Comparison of ENCODE assay signal across 12 cellular contexts in genomic region chr20:23106271-23106851, GRCh38. TPM values are rescaled to one million over a fixed set of nuclear protein-coding genes. Genes with fewer than 3 reads are reported as not detected.
A peak's percentile ranks its signal among the peaks of the same experiment; 100 is the strongest.
DNase-seq lines count a peak whose midpoint lies in the region; ATAC-seq, FAIRE-seq and TF ChIP-seq lines count a peak whose summit lies in the region.
"Had no signal": no experiment of that assay in that cellular context is flagged by ENCODE, and none has a peak within 500 bp of the region (broad histone marks: within the 10 kb centered on the region; RNA-seq: fewer than 3 reads in every experiment).

No MANE protein-coding gene starts in this region.

- no peak for TF ChIP-seq EP300 in K562 (IDR thresholded peaks at IDR 0.05; ENCODE audit: low read length)

- TF ChIP-seq RAD21 in K562 (CRISPR knock-in tag; conservative IDR thresholded peaks at IDR 0.05 in 1 of 2, IDR thresholded peaks at IDR 0.05 in 1 of 2): no peak

- H4K20me1 ChIP-seq in K562 (replicated peaks; ENCODE audit: control insufficient read depth, insufficient read depth, low read length): no peaks in the 10 kb centered on the region

- TF ChIP-seq POLR2A in K562 (conservative IDR thresholded peaks at IDR 0.05) (no peak), GM12892 (IDR thresholded peaks at IDR 0.05; ENCODE audit: low read depth, low read length) (no peak)

- H3K27ac ChIP-seq in K562 (ENCODE audit: extremely low read depth, low read depth, low read length): no peak overlapping the region
- H3K27ac ChIP-seq in skin epidermis: peak overlapping the region in 13 of 21 experiments; percentile 14 to 74 (median 49)
- H3K27ac ChIP-seq: KMS-11, VCaP had no signal

- H3K4me3 Mint-ChIP-seq in T-helper 2 cell treated with Interferon-gamma antibody and Interleukin-4, amounts not matched to agents 5 μg/mL and 100 μg/mL, for 36 hours: no peak overlapping the region

- no peak for TF ChIP-seq CTCF in K562 (IDR thresholded peaks at IDR 0.05 in 2 of 3, conservative IDR thresholded peaks at IDR 0.05 in 1 of 3; ENCODE audit: insufficient read depth in 2 of 3, low read depth in 1 of 3, low read length in 3 of 3)

- in situ Hi-C loops in K562 (cut with MboI): no loop called here

- intact Hi-C loops in K562 (cut with micrococcal nuclease): no loop called here
- intact Hi-C loops in left ventricle myocardium superior (cut with micrococcal nuclease): no loop called here

- no peak overlapping the region for H3K27ac Mint-ChIP-seq in T-helper 2 cell treated with Interferon-gamma antibody and Interleukin-4, amounts not matched to agents 5 μg/mL and 100 μg/mL, for 36 hours

- no peaks in the 10 kb centered on the region for H3K36me3 Mint-ChIP-seq in T-helper 2 cell treated with Interferon-gamma antibody and Interleukin-4, amounts not matched to agents 5 μg/mL and 100 μg/mL, for 36 hours (ENCODE audit: low read depth)

- no peaks in the 10 kb centered on the region for H3K36me3 ChIP-seq in K562 (ENCODE audit: control insufficient read depth, insufficient read depth, low read length)

- no peaks in the 10 kb centered on the region for H3K9me3 ChIP-seq in K562 (replicated peaks; ENCODE audit: control insufficient read depth, insufficient read depth, low read depth, low read length)

- BruUV-seq in K562 (replicated peaks; lab: Mats Ljungman, UMichigan): no TSS peak

- CTCF ChIA-PET in K562 (lab: Yijun Ruan, JAX; ENCODE audit: low intra/inter-chr PET ratio): no interaction called here

- ATAC-seq in K562 (peak; percentile 54; the same call in 2 of the 3 replicates), left ventricle myocardium superior (peak; percentile 69), HG03039 (IDR thresholded peaks at IDR 0.05; ENCODE audit: unreplicated experiment) (no peak)

- no peak overlapping the region for H3K4me2 ChIP-seq in K562 (ENCODE audit: insufficient read depth, low read length)
- H3K4me2 ChIP-seq: KMS-11 had no signal

- no peaks in the 10 kb centered on the region for H3K9me3 Mint-ChIP-seq in T-helper 2 cell treated with Interferon-gamma antibody and Interleukin-4, amounts not matched to agents 5 μg/mL and 100 μg/mL, for 36 hours

- H3K79me2 ChIP-seq in K562 (ENCODE audit: control insufficient read depth, insufficient read depth, low read length): no peaks in the 10 kb centered on the region

- H3K4me1 ChIP-seq in K562 (replicated peaks in 1 of 2; ENCODE audit: control insufficient read depth in 2 of 2, insufficient read depth in 2 of 2, low read length in 2 of 2): peaks cover 0 to 2% of the 10 kb centered on the region in 2 experiments; a peak in 2 of 5 replicates

- H3K4me1 Mint-ChIP-seq in T-helper 2 cell treated with Interferon-gamma antibody and Interleukin-4, amounts not matched to agents 5 μg/mL and 100 μg/mL, for 36 hours (ENCODE audit: low read depth): no peaks in the 10 kb centered on the region

- H3K27me3 Mint-ChIP-seq in T-helper 2 cell treated with Interferon-gamma antibody and Interleukin-4, amounts not matched to agents 5 μg/mL and 100 μg/mL, for 36 hours (ENCODE audit: low read depth): peaks cover 2% of the 10 kb centered on the region

- H3K9ac ChIP-seq in K562 (ENCODE audit: insufficient read depth in 1 of 2, low read depth in 2 of 2, low read length in 2 of 2): no peak overlapping the region
- H3K9ac ChIP-seq: KMS-11 had no signal

- 56% methylated on average over 9 of the region's 9 CpGs for WGBS in K562 (ENCODE audit: insufficient coverage, low coverage, missing lambda C conversion rate)

- H3K4me3 ChIP-seq in K562 (no peak overlapping the region), skin epidermis (no peak overlapping the region)

- FAIRE-seq in K562 (lab: Jason Lieb, UNC): no peak
- FAIRE-seq in GM12892 (lab: Jason Lieb, UNC): no peak
- FAIRE-seq: GM12891 had no signal

- no peak overlapping the region for H2AFZ ChIP-seq in K562 (ENCODE audit: low read depth, low read length)

- no peaks in the 10 kb centered on the region for H3K27me3 ChIP-seq in K562 (ENCODE audit: control insufficient read depth in 2 of 2, insufficient read depth in 2 of 2, low read length in 2 of 2)

- POLR2A ChIA-PET in K562 (lab: Yijun Ruan, JAX): interaction anchor here (0.8 to 0.9 kb wide), 3 partner anchors 10 to 55 kb away, joined by 3 to 5 read pairs (median 4); no protein-coding TSS in a partner anchor

- DNase-seq in LHCN-M2 (ENCODE audit: low read depth) (peak; percentile 89), K562 (ENCODE audit: extremely low read depth in 1 of 4, low spot score in 3 of 4) (peak in 2 of 4 experiments; percentile 32 to 37), left ventricle myocardium superior (no peak), GM12892 (ENCODE audit: insufficient read length) (no peak), NCI-H1092 (lab: John Stamatoyannopoulos, UW) (no peak)
- DNase-seq in T-helper 2 cell treated with Interferon-gamma antibody and Interleukin-4, amounts not matched to agents 5 μg/mL and 100 μg/mL, for 36 hours (ENCODE audit: low spot score): no peak
- DNase-seq: cerebellar nuclear complex had no signal

- no peaks in the 10 kb centered on the region for H3K9me1 ChIP-seq in K562 (ENCODE audit: control insufficient read depth, insufficient read depth, low read length)

TF ChIP-seq in K562, 482 proteins besides CTCF, POLR2A, EP300 and RAD21:
- TF ChIP-seq GATAD2A (IDR thresholded peaks at IDR 0.05): no peak
- peak in 1 of 2 experiments; percentile 51; a peak in 1 of 4 replicates for TF ChIP-seq SRF (CRISPR knock-in tag; IDR thresholded peaks at IDR 0.05)

RNA-seq across cellular contexts. Expression of gene CD93, which starts 20.2 kb away (rescaled TPM):
- total RNA-seq in LHCN-M2 (2014; rRNA removed): not detected in 2 replicates
- polyA plus RNA-seq in LHCN-M2 (2012): not detected
- total RNA-seq in K562 (2011; cell fraction: chromatin; rRNA removed; ENCODE audit: low replicate concordance): 0.16 and 0.39 TPM in 2 replicates
- total RNA-seq in K562 (2011; cell fraction: nucleolus; rRNA removed): 0.26 and 0.33 TPM in 2 replicates
- 0.44 and 0.61 TPM in 2 replicates for total RNA-seq in K562 (2011; cell fraction: nucleoplasm; rRNA removed)
- 0.05 and 0.12 TPM in 2 replicates for total RNA-seq in K562 (2014; rRNA removed)
- 0.04 and 0.10 TPM in 2 replicates for total RNA-seq in K562 (2014; rRNA removed; fragmentation: Illumina TruSeq; extraction: Trizol)
- total RNA-seq in K562 (2015; rRNA removed; fragmentation: Illumina TruSeq; extraction: Trizol): 0.04 TPM in 2 replicates
- total RNA-seq in K562 (2021): 0.20 and 0.25 TPM in 2 replicates
- 0.12 and 0.20 TPM in 2 replicates for polyA plus RNA-seq in K562 (2011; rRNA removed)
- polyA plus RNA-seq in K562 (2011; cell fraction: cytosol; rRNA removed): 0.09 and 0.15 TPM in 2 replicates
- polyA plus RNA-seq in K562 (2011; cell fraction: nucleus; rRNA removed): 0.17 and 0.21 TPM in 2 replicates
- 0.03 and 0.06 TPM in 2 replicates for polyA plus RNA-seq in K562 (2012)
- polyA plus RNA-seq in K562 (2014; fragmentation: Illumina TruSeq; extraction: Trizol): 0.07 TPM in 2 replicates
- polyA plus RNA-seq in K562 (2014; fragmentation: Nextera tagmentation; extraction: Ambion mirVana): under 1 TPM; 0.03 TPM
- 0.03 and 0.08 TPM in 2 replicates for polyA plus RNA-seq in K562 (2014; rRNA removed)
- polyA minus RNA-seq in K562 (2011; rRNA and poly(A)+ RNA removed): 0.21 and 0.42 TPM in 2 replicates
- 0.27 and 0.29 TPM in 2 replicates for polyA minus RNA-seq in K562 (2011; cell fraction: cytosol; rRNA and poly(A)+ RNA removed)
- polyA minus RNA-seq in K562 (2011; cell fraction: nucleus; rRNA and poly(A)+ RNA removed): under 0.01 and 0.13 TPM in 2 replicates
- total RNA-seq in left ventricle myocardium superior: 41.0 TPM
- polyA plus RNA-seq in GM12892 (2012; ENCODE audit: missing spikeins): 1.1 TPM

RNA-seq across cellular contexts. Expression of gene THBD, which starts 56.9 kb away (rescaled TPM):
- 16.8 and 17.4 TPM in 2 replicates for total RNA-seq in LHCN-M2 (2014; rRNA removed)
- polyA plus RNA-seq in LHCN-M2 (2012): 0.18 TPM
- 0.99 and 1.1 TPM in 2 replicates for total RNA-seq in K562 (2011; cell fraction: chromatin; rRNA removed; ENCODE audit: low replicate concordance)
- total RNA-seq in K562 (2011; cell fraction: nucleolus; rRNA removed): 0.79 and 1.0 TPM in 2 replicates
- 0.51 and 1.1 TPM in 2 replicates for total RNA-seq in K562 (2011; cell fraction: nucleoplasm; rRNA removed)
- total RNA-seq in K562 (2014; rRNA removed): 0.24 and 0.36 TPM in 2 replicates
- 0.11 and 0.13 TPM in 2 replicates for total RNA-seq in K562 (2014; rRNA removed; fragmentation: Illumina TruSeq; extraction: Trizol)
- total RNA-seq in K562 (2015; rRNA removed; fragmentation: Illumina TruSeq; extraction: Trizol): 0.22 and 0.26 TPM in 2 replicates
- 0.47 and 0.49 TPM in 2 replicates for total RNA-seq in K562 (2021)
- polyA plus RNA-seq in K562 (2011; rRNA removed): 0.24 and 0.40 TPM in 2 replicates
- 0.24 and 0.94 TPM in 2 replicates for polyA plus RNA-seq in K562 (2011; cell fraction: cytosol; rRNA removed)
- 0.60 and 2.4 TPM in 2 replicates for polyA plus RNA-seq in K562 (2011; cell fraction: nucleus; rRNA removed)
- polyA plus RNA-seq in K562 (2012): 0.31 and 0.32 TPM in 2 replicates
- polyA plus RNA-seq in K562 (2014; fragmentation: Illumina TruSeq; extraction: Trizol): 0.25 and 0.36 TPM in 2 replicates
- under 1 TPM; 0.07 to 0.10 TPM for polyA plus RNA-seq in K562 (2014; fragmentation: Nextera tagmentation; extraction: Ambion mirVana)
- polyA plus RNA-seq in K562 (2014; rRNA removed): 0.33 and 0.35 TPM in 2 replicates
- polyA minus RNA-seq in K562 (2011; rRNA and poly(A)+ RNA removed): 0.24 and 0.28 TPM in 2 replicates
- polyA minus RNA-seq in K562 (2011; cell fraction: cytosol; rRNA and poly(A)+ RNA removed): 0.36 and 0.86 TPM in 2 replicates
- 0.22 and 0.40 TPM in 2 replicates for polyA minus RNA-seq in K562 (2011; cell fraction: nucleus; rRNA and poly(A)+ RNA removed)
- total RNA-seq in left ventricle myocardium superior: 13.1 TPM
- polyA plus RNA-seq in GM12892 (2012; ENCODE audit: missing spikeins): not detected

Comparison
In these comparisons a context has a peak if more than half of its experiments do, and no peak if none do; other contexts are left out.
1. RNA of gene CD93, which starts 20.2 kb away (total RNA-seq): 41.0 TPM in left ventricle myocardium superior (single experiment); 0.04 to 0.61 TPM in K562 and not detected in LHCN-M2; every median in the first group is over 10 times any median in the second.